Comparison of ENCODE assay signal across 16 cellular contexts in the genomic region with DNA sequence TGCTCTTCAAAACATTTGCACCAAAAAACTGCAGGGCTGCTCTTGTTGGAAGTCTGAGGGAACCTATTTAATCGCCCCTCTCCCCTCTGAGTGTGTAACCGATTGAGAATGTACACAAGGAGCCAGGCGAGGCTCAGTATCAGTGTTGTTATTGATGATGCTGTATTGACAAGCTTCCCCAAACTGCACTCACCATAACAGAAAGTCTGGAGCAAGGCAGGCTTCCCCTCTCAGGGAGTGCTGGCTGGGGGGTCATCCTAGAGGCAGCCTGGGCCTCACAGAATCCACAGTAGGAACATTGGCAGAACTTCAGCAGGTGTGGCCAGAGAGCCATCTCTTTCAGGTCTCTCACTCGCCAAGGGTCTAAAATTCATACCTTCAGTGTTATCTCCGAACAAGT. TPM values are rescaled to one million over a fixed set of nuclear protein-coding genes. Genes with fewer than 3 reads are reported as not detected.
DNase-seq lines count a peak whose midpoint lies in the region; ATAC-seq and TF ChIP-seq lines count a peak whose summit lies in the region.
"Had no signal": no experiment of that assay in that cellular context is flagged by ENCODE, and none has a peak within 500 bp of the region (broad histone marks: within the 10 kb centered on the region; RNA-seq: fewer than 3 reads in every experiment).

No MANE protein-coding gene starts in this region.

- H4K91ac ChIP-seq in H9 (ENCODE audit: insufficient read length, low read depth, low read length): no peak overlapping the region

- no peak overlapping the region for H4K5ac ChIP-seq in H9 (ENCODE audit: insufficient read length, low read depth, low read length)

- no peak overlapping the region for H3K18ac ChIP-seq in H9 (ENCODE audit: insufficient read length, low read depth, low read length)

- H3K79me2 ChIP-seq in GM23338 (replicated peaks; ENCODE audit: insufficient read depth) (no peaks in the 10 kb centered on the region), H9 (ENCODE audit: insufficient read depth, low read length) (no peaks in the 10 kb centered on the region)

- TF ChIP-seq CTCF in GM23338 (conservative IDR thresholded peaks at IDR 0.05; ENCODE audit: low read depth in 2 of 2) (no peak), H9 (conservative IDR thresholded peaks at IDR 0.05) (no peak), esophagus muscularis mucosa (IDR thresholded peaks at IDR 0.05) (no peak), type B pancreatic cell (conservative IDR thresholded peaks at IDR 0.05) (no peak), RWPE1 (conservative IDR thresholded peaks at IDR 0.05; ENCODE audit: low read depth) (no peak)

- H3K27ac Mint-ChIP-seq in GM23338 (no peak overlapping the region), H9 (no peak overlapping the region), type B pancreatic cell (no peak overlapping the region)
- H3K27ac Mint-ChIP-seq: CD4-positive, CD25-positive, alpha-beta regulatory T cell; CD8-positive, alpha-beta memory T cell; HFFc6 had no signal

- no peak overlapping the region for H3T11ph ChIP-seq in H9 (ENCODE audit: low read length)

- intact Hi-C loops in esophagus muscularis mucosa (cut with DNase I): no loop called here

- no peak overlapping the region for H4K8ac ChIP-seq in H9 (replicated peaks; ENCODE audit: insufficient read length, low read depth, low read length)

- no peak overlapping the region for H2BK120ac ChIP-seq in H9 (ENCODE audit: low read depth, low read length, poor library complexity, severe bottlenecking)

- H2BK5ac ChIP-seq in H9 (ENCODE audit: insufficient read length, low read length): no peak overlapping the region

- H3F3A ChIP-seq in GM23338 (replicated peaks; ENCODE audit: low read depth): no peaks in the 10 kb centered on the region

- H3K27me3 Mint-ChIP-seq in GM23338 (ENCODE audit: insufficient read depth, low read depth, poor library complexity) (peaks cover 5% of the 10 kb centered on the region), H9 (ENCODE audit: low read depth) (peaks cover 7% of the 10 kb centered on the region), type B pancreatic cell (peaks cover 19% of the 10 kb centered on the region)

- no peaks in the 10 kb centered on the region for H3K36me3 ChIP-seq in GM23338 (ENCODE audit: insufficient read depth)
- no peaks in the 10 kb centered on the region for H3K36me3 ChIP-seq in esophagus muscularis mucosa
- H3K36me3 ChIP-seq: BE2C had no signal

- no peak overlapping the region for H2BK20ac ChIP-seq in H9 (ENCODE audit: low read depth, low read length, poor library complexity, severe bottlenecking)

- no CpG with 5 or more reads among the region's 5 CpGs for WGBS in H9 (ENCODE audit: extremely low coverage, insufficient read length, low lambda C conversion rate)
- WGBS in esophagus muscularis mucosa: 47% methylated on average over 5 of the region's 5 CpGs

- no peaks in the 10 kb centered on the region for H3K23me2 ChIP-seq in H9 (ENCODE audit: insufficient read length, low read depth, low read length, poor library complexity, severe bottlenecking)

- H3K79me1 ChIP-seq in H9 (ENCODE audit: insufficient read depth, low read depth, low read length, poor library complexity, severe bottlenecking): no peaks in the 10 kb centered on the region

- H3K36me3 Mint-ChIP-seq in GM23338 (ENCODE audit: low read depth) (no peaks in the 10 kb centered on the region), H9 (ENCODE audit: insufficient read depth in 1 of 3, low read depth in 3 of 3) (no peaks in the 10 kb centered on the region), type B pancreatic cell (no peaks in the 10 kb centered on the region)
- H3K36me3 Mint-ChIP-seq: CD4-positive, CD25-positive, alpha-beta regulatory T cell; CD8-positive, alpha-beta memory T cell had no signal

- no peak overlapping the region for H2AK5ac ChIP-seq in H9 (ENCODE audit: insufficient read length, low read length)

- H3K4me1 ChIP-seq in GM23338 (ENCODE audit: insufficient read depth) (peaks cover 18% of the 10 kb centered on the region), H9 (ENCODE audit: insufficient read depth, low read length) (peaks cover 6% of the 10 kb centered on the region), esophagus muscularis mucosa (no peaks in the 10 kb centered on the region)
- H3K4me1 ChIP-seq: BE2C, Caco-2 had no signal

- H2BK12ac ChIP-seq in H9 (ENCODE audit: insufficient read length, low read depth, low read length): no peak overlapping the region

- H4K20me1 ChIP-seq in GM23338 (replicated peaks; ENCODE audit: insufficient read depth) (no peaks in the 10 kb centered on the region), H9 (ENCODE audit: control insufficient read depth, insufficient read depth, insufficient read length) (no peaks in the 10 kb centered on the region)

- no peak for TF ChIP-seq EP300 in esophagus muscularis mucosa (IDR thresholded peaks at IDR 0.05)

- peak overlapping the region; percentile 8; the same call in 1 of the 2 replicates for H3K14ac ChIP-seq in H9 (ENCODE audit: insufficient read depth, low read length)

- TF ChIP-seq POLR2A in esophagus muscularis mucosa (IDR thresholded peaks at IDR 0.05; ENCODE audit: low read depth): no peak

- 0 out of 2 replicates have a peak, but pooled peaks cover 2% of the 10 kb centered on the region for H3K27me3 ChIP-seq in GM23338 (ENCODE audit: insufficient read depth)
- no peaks in the 10 kb centered on the region for H3K27me3 ChIP-seq in H9 (ENCODE audit: insufficient read depth, low read length)
- H3K27me3 ChIP-seq in esophagus muscularis mucosa: peaks cover 0 to 61% (median 0%) of the 10 kb centered on the region in 4 donors

- H3K4me2 ChIP-seq in GM23338: 0 out of 2 replicates have a peak overlapping the region, but pooled peaks have one; percentile 22
- no peak overlapping the region for H3K4me2 ChIP-seq in H9 (ENCODE audit: insufficient read depth, insufficient read length, low read length)

- H3K4me3 Mint-ChIP-seq in GM23338: no peak overlapping the region
- H3K4me3 Mint-ChIP-seq in H9: no peak overlapping the region
- H3K4me3 Mint-ChIP-seq in type B pancreatic cell: no peak overlapping the region
- H3K4me3 Mint-ChIP-seq: CD4-positive, CD25-positive, alpha-beta regulatory T cell; CD8-positive, alpha-beta memory T cell; HFFc6 had no signal

- H2AFZ ChIP-seq in GM23338 (peak overlapping the region; percentile 80), H9 (ENCODE audit: low read length) (no peak overlapping the region)

- H3K27ac ChIP-seq in GM23338 (ENCODE audit: low read depth) (no peak overlapping the region), H9 (ENCODE audit: insufficient read length, low read depth, low read length) (no peak overlapping the region), esophagus muscularis mucosa (replicated peaks in 1 of 4) (no peak overlapping the region), RWPE1 (no peak overlapping the region)
- H3K27ac ChIP-seq: HL-60 had no signal

- no peak overlapping the region for H3K9ac ChIP-seq in H9 (ENCODE audit: extremely low read depth, insufficient read length, low read length)

- no peak overlapping the region for H2BK15ac ChIP-seq in H9 (ENCODE audit: low read depth, low read length)

- peaks cover 15% of the 10 kb centered on the region for H3K9me2 ChIP-seq in GM23338 (ENCODE audit: insufficient read depth)

- no peak overlapping the region for H3K23ac ChIP-seq in H9 (ENCODE audit: insufficient read length, low read depth, low read length)

- no peaks in the 10 kb centered on the region for H3K9me3 ChIP-seq in H9 (ENCODE audit: control insufficient read depth, low read depth, low read length)
- H3K9me3 ChIP-seq in esophagus muscularis mucosa: no peaks in the 10 kb centered on the region
- H3K9me3 ChIP-seq: BE2C, Caco-2 had no signal

- DNase-seq in GM23338 (ENCODE audit: low spot score) (no peak), H9 (peak; percentile 17), esophagus muscularis mucosa (ENCODE audit: extremely low spot score) (peak; percentile 64), type B pancreatic cell (ENCODE audit: extremely low spot score, unreplicated experiment) (peak; percentile 22), RWPE1 (ENCODE audit: low spot score) (no peak), NCI-H2081 treated with DMSO at 0.1 percent for 48 hours (lab: John Stamatoyannopoulos, UW) (no peak), MV-4-11 (lab: John Stamatoyannopoulos, UW) (no peak)
- DNase-seq: ACHN; BE2C; C1 segment of cervical spinal cord; Caco-2; CD4-positive, CD25-positive, alpha-beta regulatory T cell; CD8-positive, alpha-beta memory T cell; HFFc6 had no signal

- no peak overlapping the region for H3K4me3 ChIP-seq in GM23338
- H3K4me3 ChIP-seq in esophagus muscularis mucosa: no peak overlapping the region

- H3K56ac ChIP-seq in H9 (ENCODE audit: insufficient read length, low read depth, low read length): no peak overlapping the region

- no peak overlapping the region for H3K4ac ChIP-seq in H9 (ENCODE audit: low read depth, low read length)

- CTCF ChIA-PET in RWPE1 (lab: Yijun Ruan, JAX): no interaction called here

- POLR2A ChIA-PET in RWPE1 (lab: Yijun Ruan, JAX; ENCODE audit: low non-redundant PET): no interaction called here

- peaks cover 34% of the 10 kb centered on the region for H3K4me1 Mint-ChIP-seq in GM23338
- H3K4me1 Mint-ChIP-seq in H9: peaks cover 30 to 32% of the 10 kb centered on the region in 2 experiments
- H3K4me1 Mint-ChIP-seq in type B pancreatic cell (ENCODE audit: unreplicated experiment): no peaks in the 10 kb centered on the region
- H3K4me1 Mint-ChIP-seq: CD4-positive, CD25-positive, alpha-beta regulatory T cell had no signal

- no peaks in the 10 kb centered on the region; the same call in 2 of the 3 replicates for H3K9me3 Mint-ChIP-seq in GM23338
- no peaks in the 10 kb centered on the region for H3K9me3 Mint-ChIP-seq in H9
- no peaks in the 10 kb centered on the region for H3K9me3 Mint-ChIP-seq in type B pancreatic cell

- no peak; the same call in 2 of the 3 replicates for ATAC-seq in GM23338
- ATAC-seq: HCT116 had no signal

TF ChIP-seq in GM23338, 12 proteins besides CTCF, POLR2A, EP300 and RAD21 (continues in another document):
- TF ChIP-seq STAT1 (IDR thresholded peaks at IDR 0.05; ENCODE audit: unreplicated experiment) (no peak), CREB1 (CRISPR knock-in tag; IDR thresholded peaks at IDR 0.05; ENCODE audit: low read depth) (no peak), JUNB (IDR thresholded peaks at IDR 0.05; ENCODE audit: unreplicated experiment) (no peak), POLR2AphosphoS5 (IDR thresholded peaks at IDR 0.05; ENCODE audit: low read depth) (no peak)

RNA-seq across cellular contexts. Expression of a gene that starts 58.1 kb away (rescaled TPM):
- total RNA-seq in GM23338 (2014; rRNA removed; shearing (Covaris generic)): 54.1 and 56.2 TPM in 2 replicates
- 21.8 and 23.1 TPM in 2 replicates for polyA plus RNA-seq in GM23338 (2016; fragmentation: Nextera tagmentation; extraction: Ambion mirVana)
- 25.6 and 26.2 TPM in 2 replicates for total RNA-seq in H9 (2021)
- under 1 TPM in 1 of 4 donors, not detected in 3; 0.13 TPM for total RNA-seq in esophagus muscularis mucosa
- 7.0 and 7.4 TPM in 2 replicates for total RNA-seq in type B pancreatic cell (ENCODE audit: low replicate concordance)
- total RNA-seq: Caco-2; CD4-positive, CD25-positive, alpha-beta regulatory T cell; CD8-positive, alpha-beta memory T cell; HFFc6 had no signal
- polyA plus RNA-seq: CD4-positive, CD25-positive, alpha-beta regulatory T cell; CD8-positive, alpha-beta memory T cell had no signal

Comparison
In these comparisons a context has a peak if more than half of its experiments do, and no peak if none do; other contexts are left out.
1. DNase-seq: peak in H9 (single experiment), esophagus muscularis mucosa (single experiment) and type B pancreatic cell (single experiment); none in GM23338 (single experiment), RWPE1 (single experiment), NCI-H2081 treated with DMSO at 0.1 percent for 48 hours (single experiment) and MV-4-11 (single experiment).